ENCODE assay signal across 19 cellular contexts in the genomic region with DNA sequence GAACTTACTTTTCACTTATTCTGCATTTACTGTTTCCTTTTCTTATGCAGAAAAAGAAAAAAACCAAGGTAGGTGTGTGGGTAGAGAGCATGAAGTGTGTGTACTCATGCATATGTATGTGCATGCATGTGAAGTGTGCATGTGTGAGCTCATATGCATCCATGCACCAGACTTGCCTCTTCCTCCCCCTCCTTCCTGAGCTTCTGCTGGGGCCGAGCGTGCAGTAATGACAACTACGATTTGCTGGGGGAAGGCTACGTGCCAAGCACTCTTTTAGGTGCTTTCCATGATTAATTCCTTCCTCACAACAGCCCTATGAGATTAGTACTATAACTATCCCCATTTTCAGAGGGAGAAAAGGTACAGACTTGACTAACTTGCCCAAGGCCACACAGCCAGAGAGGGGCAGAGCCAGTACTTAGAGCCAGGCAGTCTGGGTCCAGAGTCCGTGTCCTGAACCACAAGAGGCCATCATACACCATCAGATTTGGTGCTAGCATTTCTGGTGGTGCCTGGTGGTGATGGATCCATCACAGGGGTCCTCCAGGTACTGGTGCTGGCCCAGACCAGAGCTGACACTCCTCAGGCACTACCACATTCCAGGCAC. TPM values are rescaled to one million over a fixed set of nuclear protein-coding genes. Genes with fewer than 3 reads are reported as not detected.
DNase-seq lines count a peak whose midpoint lies in the region; ATAC-seq and TF ChIP-seq lines count a peak whose summit lies in the region.
"Had no signal": no experiment of that assay in that cellular context is flagged by ENCODE, and none has a peak within 500 bp of the region (broad histone marks: within the 10 kb centered on the region; RNA-seq: fewer than 3 reads in every experiment).

No MANE protein-coding gene starts in this region.

- peak; percentile 74 for DNase-seq in left lobe of liver (ENCODE audit: low spot score)
- DNase-seq in gastrocnemius medialis, result no peak
- DNase-seq in NCI-H2029 (lab: John Stamatoyannopoulos, UW), result no peak
- DNase-seq in NCI-H1694 treated with DMSO at 0.1 percent for 48 hours (lab: John Stamatoyannopoulos, UW), result no peak
- DNase-seq in NCI-H1048 (lab: John Stamatoyannopoulos, UW), result no peak
- DNase-seq in DMS53 (lab: John Stamatoyannopoulos, UW), result no peak
- DNase-seq: AML-193; CD4-positive, alpha-beta T cell; GF-D8; NCI-H1105 treated with DMSO at 0.1 percent for 48 hours; NCI-H187 treated with DMSO at 0.1 percent for 48 hours; NCI-H2171 treated with DMSO at 0.1 percent for 48 hours; NCI-H82; Right ventricle myocardium superior had no signal

- H3K27me3 ChIP-seq in gastrocnemius medialis, result no peaks in the 10 kb centered on the region

- no peak for TF ChIP-seq POLR2A in gastrocnemius medialis (IDR thresholded peaks at IDR 0.05)

- no peaks in the 10 kb centered on the region for H3K9me3 Mint-ChIP-seq in activated T-helper 17 cell treated with anti-CD3 and anti-CD28 coated beads, Interleukin-2, amount 50 U/mL, for 72 hours
- H3K9me3 Mint-ChIP-seq: CD4-positive, alpha-beta T cell; GM23338 had no signal

- H3K36me3 Mint-ChIP-seq in activated T-helper 17 cell treated with anti-CD3 and anti-CD28 coated beads, Interleukin-2, amount 50 U/mL, for 72 hours (ENCODE audit: low read depth), result peaks cover 9% of the 10 kb centered on the region

- peaks cover 9% of the 10 kb centered on the region in 2 donors for H3K4me1 ChIP-seq in gastrocnemius medialis

- H3K4me3 ChIP-seq in gastrocnemius medialis, result no peak overlapping the region
- H3K4me3 ChIP-seq: GM23338 had no signal

- intact Hi-C loops in gastrocnemius medialis (cut with DNase I; ENCODE audit: low total_unique reads), result no loop called here

- H3K36me3 ChIP-seq in gastrocnemius medialis, result peaks cover 0 to 83% of the 10 kb centered on the region in 2 donors

- TF ChIP-seq CTCF in gastrocnemius medialis (IDR thresholded peaks at IDR 0.05 in 4 of 5, conservative IDR thresholded peaks at IDR 0.05 in 1 of 5), result no peak

- in situ Hi-C loops in gastrocnemius medialis (cut with MboI; ENCODE audit: low sequenced_read_pairs in 4 of 4), result no loop called here

- H3K4me3 Mint-ChIP-seq in activated T-helper 17 cell treated with anti-CD3 and anti-CD28 coated beads, Interleukin-2, amount 50 U/mL, for 72 hours, result no peak overlapping the region
- H3K4me3 Mint-ChIP-seq: CD4-positive, alpha-beta T cell; GM23338 had no signal

- H3K4me1 Mint-ChIP-seq in activated T-helper 17 cell treated with anti-CD3 and anti-CD28 coated beads, Interleukin-2, amount 50 U/mL, for 72 hours, result peaks cover 6% of the 10 kb centered on the region
- H3K4me1 Mint-ChIP-seq: GM23338 had no signal

- ATAC-seq in activated T-helper 17 cell treated with anti-CD3 and anti-CD28 coated beads, Interleukin-2, amount 50 U/mL, for 72 hours (replicated peaks), result peak; percentile 20
- ATAC-seq in esophagus mucosa (peak; percentile 21), left lobe of liver (peak; percentile 64), gastrocnemius medialis (no peak)
- ATAC-seq: GM23338, Panc1 had no signal

- no peaks in the 10 kb centered on the region for H3K27me3 Mint-ChIP-seq in activated T-helper 17 cell treated with anti-CD3 and anti-CD28 coated beads, Interleukin-2, amount 50 U/mL, for 72 hours
- H3K27me3 Mint-ChIP-seq: CD4-positive, alpha-beta T cell had no signal

- no peak overlapping the region for H3K27ac Mint-ChIP-seq in activated T-helper 17 cell treated with anti-CD3 and anti-CD28 coated beads, Interleukin-2, amount 50 U/mL, for 72 hours
- H3K27ac Mint-ChIP-seq: CD4-positive, alpha-beta T cell; GM23338 had no signal

- H3K9me3 ChIP-seq in gastrocnemius medialis, result no peaks in the 10 kb centered on the region

- peak overlapping the region; percentile 75 to 84 (median 80) for H3K27ac ChIP-seq in gastrocnemius medialis
- H3K27ac ChIP-seq: KMS-11 had no signal

RNA-seq across cellular contexts. Expression of gene CAPN3, which starts 46.7 kb away (rescaled TPM):
- total RNA-seq in activated T-helper 17 cell treated with anti-CD3 and anti-CD28 coated beads, Interleukin-2, amount 50 U/mL, for 72 hours, result 1 to 10 TPM; 3.2 to 4.6 TPM
- total RNA-seq in esophagus mucosa (4.5 TPM), left lobe of liver (26.4 TPM), gastrocnemius medialis (100 to 1,000 TPM in 3 of 4 donors, 10 to 100 TPM in 1; 96.8 to 263 (median 163) TPM)

Comparison
In these comparisons a context has a peak if more than half of its experiments do, and no peak if none do; other contexts are left out.
1. ATAC-seq: peak in activated T-helper 17 cell treated with anti-CD3 and anti-CD28 coated beads, Interleukin-2, amount 50 U/mL, for 72 hours (single experiment), esophagus mucosa (single experiment) and left lobe of liver (single experiment); none in gastrocnemius medialis (0 of 2).